32 cellular contexts compared by ENCODE assay signal in the genomic region with DNA sequence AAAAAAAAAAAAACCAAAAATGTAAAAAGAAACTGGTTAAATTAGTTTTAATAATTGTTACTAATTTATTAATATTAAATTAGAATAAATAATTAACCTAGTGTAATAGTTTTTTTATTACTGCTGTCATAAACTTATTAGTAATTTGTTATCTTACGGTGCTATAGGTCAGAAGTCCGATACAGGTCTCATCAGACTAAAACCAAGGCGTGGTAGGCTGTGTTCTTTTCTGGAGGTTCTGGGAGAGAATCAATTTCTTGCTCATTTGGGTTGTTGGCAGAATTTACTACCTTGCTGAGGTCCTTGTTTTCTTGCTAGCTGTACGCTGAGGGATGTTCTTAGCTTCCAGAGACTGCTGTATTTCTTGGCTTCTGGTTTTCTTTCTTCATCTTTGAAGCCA.
"Had no signal": no experiment of that assay in that cellular context is flagged by ENCODE, and none has a peak within 500 bp of the region (broad histone marks: within the 10 kb centered on the region; RNA-seq: fewer than 3 reads in every experiment).

No MANE protein-coding gene starts in this region.

- DNase-seq: activated CD4-positive, alpha-beta memory T cell treated with anti-CD3 and anti-CD28 coated beads for 36 hours; activated CD4-positive, alpha-beta T cell treated with anti-CD3 and anti-CD28 coated beads for 36 hours; activated CD4-positive, alpha-beta T cell treated with anti-CD3 and anti-CD28 coated beads, Interleukin-2, amount 10 ng/mL, durations not matched to agents 24 days and 14 days; activated CD4-positive, CD25-positive, alpha-beta regulatory T cell; activated CD4-positive, CD25-positive, alpha-beta regulatory T cell treated with anti-CD3 and anti-CD28 coated beads, Interleukin-2, amount 50 U/mL, for 72 hours; activated CD8-positive, alpha-beta memory T cell treated with anti-CD3 and anti-CD28 coated beads, Interleukin-2, amount 10 ng/mL, durations not matched to agents 7 days and 5 days; activated CD8-positive, alpha-beta memory T cell treated with anti-CD3 and anti-CD28 coated beads, Interleukin-2, amount 50 U/mL, for 4 hours; activated CD8-positive, alpha-beta T cell treated with anti-CD3 and anti-CD28 coated beads, Interleukin-2, amount 10 ng/mL, durations not matched to agents 7 days and 5 days; activated gamma-delta T cell; activated naive CD4-positive, alpha-beta T cell; activated naive CD4-positive, alpha-beta T cell treated with anti-CD3 and anti-CD28 coated beads, Interleukin-2, amount 10 ng/mL, durations not matched to agents 7 days and 5 days; activated naive CD8-positive, alpha-beta T cell treated with anti-CD3 and anti-CD28 coated beads, Interleukin-2, amount 10 ng/mL, durations not matched to agents 7 days and 5 days; activated T-cell treated with anti-CD3 and anti-CD28 coated beads for 4 hours; activated T-cell treated with anti-CD3 and anti-CD28 coated beads, Interleukin-2, amount 50 U/mL, for 24 hours; activated T-cell treated with anti-CD3 and anti-CD28 coated beads, Interleukin-2, amount 50 U/mL, for 72 hours; central memory CD4-positive, alpha-beta T cell; cerebellar nuclear complex; colonic mucosa; effector memory CD4-positive, alpha-beta T cell; endodermal cell; erythroblast; gastrocnemius medialis; glutamatergic neuron; T-helper 1 cell; T-helper 17 cell; T1000; WERI-Rb-1 had no signal

- H3K4me3 ChIP-seq: ascending aorta, breast epithelium, cardiac muscle cell, colonic mucosa, esophagus muscularis mucosa, gastrocnemius medialis had no signal

- H3K9me3 ChIP-seq: ascending aorta, breast epithelium, colonic mucosa, esophagus muscularis mucosa, gastrocnemius medialis had no signal

- ATAC-seq: activated CD8-positive, alpha-beta memory T cell treated with anti-CD3 and anti-CD28 coated beads, Interleukin-2, amount 10 ng/mL, durations not matched to agents 7 days and 5 days; activated CD8-positive, alpha-beta T cell treated with anti-CD3 and anti-CD28 coated beads, Interleukin-2, amount 10 ng/mL, durations not matched to agents 7 days and 5 days; gastrocnemius medialis; T-helper 17 cell had no signal

- H3K27ac ChIP-seq: ascending aorta, breast epithelium, cardiac muscle cell, colonic mucosa, esophagus muscularis mucosa, gastrocnemius medialis, WERI-Rb-1 had no signal

- H3K27me3 ChIP-seq: ascending aorta, breast epithelium, cardiac muscle cell, colonic mucosa, esophagus muscularis mucosa, foreskin keratinocyte, gastrocnemius medialis had no signal

- H3K4me1 ChIP-seq: ascending aorta, breast epithelium, colonic mucosa, esophagus muscularis mucosa, gastrocnemius medialis had no signal

- H3K36me3 ChIP-seq: ascending aorta, breast epithelium, cardiac muscle cell, colonic mucosa, esophagus muscularis mucosa, gastrocnemius medialis, WERI-Rb-1 had no signal
